In genomic region chr5:11902304-11902703, GRCh38 we compare ENCODE assay signal across 21 cellular contexts. TPM values are rescaled to one million over a fixed set of nuclear protein-coding genes. Genes with fewer than 3 reads are reported as not detected.
DNase-seq lines count a peak whose midpoint lies in the region; ATAC-seq, FAIRE-seq and TF ChIP-seq lines count a peak whose summit lies in the region.
"Had no signal": no experiment of that assay in that cellular context is flagged by ENCODE, and none has a peak within 500 bp of the region (broad histone marks: within the 10 kb centered on the region; RNA-seq: fewer than 3 reads in every experiment).

No MANE protein-coding gene starts in this region.

- H3K4me1 ChIP-seq in DOHH2 (ENCODE audit: control insufficient read depth, low read length) (peaks cover 9% of the 10 kb centered on the region; the same call in 1 of the 2 replicates), H1 (replicated peaks in 1 of 4; ENCODE audit: control insufficient read depth in 3 of 4, insufficient read depth in 4 of 4, low read length in 3 of 4) (peaks cover 0 to 14% (median 8%) of the 10 kb centered on the region in 4 experiments), neuron (ENCODE audit: insufficient read depth, low read length) (peaks cover 18% of the 10 kb centered on the region), upper lobe of right lung (no peaks in the 10 kb centered on the region), ascending aorta (no peaks in the 10 kb centered on the region)
- H3K4me1 ChIP-seq: prostate gland had no signal

- ATAC-seq in upper lobe of right lung (no peak), HG02763 (IDR thresholded peaks at IDR 0.05; ENCODE audit: unreplicated experiment) (no peak)
- ATAC-seq: HCT116; stimulated activated naive B cell treated with anti-CD40 and anti-IgM and Interleukin-4, amounts not matched to agents 10 μg/mL and 1 μg/mL and 100 μg/mL, for 72 hours had no signal

- no peak for TF ChIP-seq POLR2A in H1 (IDR thresholded peaks at IDR 0.05; ENCODE audit: control extremely low read depth in 1 of 2, low read depth in 2 of 2, low read length in 2 of 2)

- no peak overlapping the region for H3K56ac ChIP-seq in H1 (replicated peaks; ENCODE audit: insufficient read length, low read depth, low read length)

- H2BK120ac ChIP-seq in H1 (replicated peaks; ENCODE audit: low read depth, low read length), result no peak overlapping the region

- H4K20me1 ChIP-seq in DOHH2 (ENCODE audit: control insufficient read depth, insufficient read depth, low read depth, low read length) (no peaks in the 10 kb centered on the region), H1 (replicated peaks in 1 of 2; ENCODE audit: control insufficient read depth in 1 of 2, insufficient read depth in 2 of 2, low read length in 2 of 2) (peaks cover 0 to 5% of the 10 kb centered on the region in 2 experiments)

- no peak overlapping the region for H4K8ac ChIP-seq in H1 (ENCODE audit: extremely low read depth, insufficient read depth, low read length)

- no peak overlapping the region for H3K14ac ChIP-seq in H1 (ENCODE audit: insufficient read length)

- H3K79me1 ChIP-seq in H1 (ENCODE audit: low read depth, low read length), result no peaks in the 10 kb centered on the region

- H3K4me3 ChIP-seq in DOHH2 (ENCODE audit: low read length) (peak overlapping the region; percentile 74), SK-N-MC (peak overlapping the region; percentile 86), H1 (ENCODE audit: extremely low read depth in 1 of 4, insufficient read depth in 2 of 4, low read depth in 3 of 4, low read length in 4 of 4) (peak overlapping the region in 2 of 4 experiments; percentile 78 to 87; a peak in 3 of 8 replicates), neuron (ENCODE audit: low read length) (peak overlapping the region; percentile 66), upper lobe of right lung (no peak overlapping the region), ascending aorta (no peak overlapping the region)

- no peak overlapping the region for H3K18ac ChIP-seq in H1 (ENCODE audit: extremely low read depth, low read length)

- peak in 1 of 2 experiments; percentile 3; a peak in 1 of 4 replicates for TF ChIP-seq RAD21 in H1 (IDR thresholded peaks at IDR 0.05 in 1 of 2, conservative IDR thresholded peaks at IDR 0.05 in 1 of 2; ENCODE audit: low read depth in 2 of 2, low read length in 2 of 2)

- DNase-seq in SK-N-MC (ENCODE audit: low read depth, low spot score), result no peak
- no peak for DNase-seq in H1 (ENCODE audit: low read depth in 1 of 2, low spot score in 2 of 2)
- no peak for DNase-seq in upper lobe of right lung
- DNase-seq in NCI-H2107 treated with DMSO at 0.1 percent for 48 hours (lab: John Stamatoyannopoulos, UW; ENCODE audit: unreplicated experiment), result no peak
- no peak for DNase-seq in ascending aorta (ENCODE audit: low spot score in 2 of 2)
- DNase-seq: activated B cell treated with CpG ODN at 0.5 μM for 24 hours; activated naive CD8-positive, alpha-beta T cell treated with anti-CD3 and anti-CD28 coated beads, Interleukin-2, amount 10 ng/mL, durations not matched to agents 7 days and 5 days; DMS79; left ventricle myocardium superior; NCI-H1436 treated with DMSO at 0.1 percent for 48 hours; stimulated activated naive B cell treated with anti-CD40 and anti-IgM and Interleukin-4, amounts not matched to agents 10 μg/mL and 1 μg/mL and 100 μg/mL, for 72 hours; T-helper 1 cell; upper lobe of left lung had no signal

- no peak for TF ChIP-seq EP300 in H1 (IDR thresholded peaks at IDR 0.05; ENCODE audit: borderline replicate concordance in 1 of 2, low read depth in 2 of 2, low read length in 2 of 2)

- H3K79me2 ChIP-seq in DOHH2 (ENCODE audit: control insufficient read depth, low read length) (peaks cover 8% of the 10 kb centered on the region; the same call in 1 of the 2 replicates), H1 (ENCODE audit: control insufficient read depth in 1 of 2, insufficient read depth in 2 of 2, low read length in 2 of 2) (peaks cover 0 to 13% of the 10 kb centered on the region in 2 experiments; a peak in 2 of 4 replicates)

- no peak overlapping the region for H2BK20ac ChIP-seq in H1 (ENCODE audit: low read length)

- no peak overlapping the region for H4K91ac ChIP-seq in H1 (replicated peaks; ENCODE audit: insufficient read length, low read length)

- intact Hi-C loops in upper lobe of right lung (cut with DNase I), result no loop called here
- intact Hi-C loops in ascending aorta (cut with DNase I), result no loop called here

- WGBS in H1 (ENCODE audit: extremely low coverage in 1 of 2, insufficient coverage in 1 of 2, insufficient read length in 1 of 2, insufficient replicate concordance in 2 of 2, low coverage in 1 of 2, low lambda C conversion rate in 2 of 2, missing lambda C conversion rate in 1 of 2), 2 experiments, result 68% methylated on average over 6 of the region's 6 CpGs; no CpG with 5 or more reads in 1 of the 2 experiments

- no peaks in the 10 kb centered on the region for H3K27me3 ChIP-seq in DOHH2 (ENCODE audit: control insufficient read depth, low read length)
- H3K27me3 ChIP-seq in H1 (replicated peaks in 1 of 4; ENCODE audit: control insufficient read depth in 3 of 4, extremely low read depth in 1 of 4, insufficient read depth in 3 of 4, low read length in 3 of 4), result peaks cover 1 to 31% (median 22%) of the 10 kb centered on the region in 4 experiments
- H3K27me3 ChIP-seq in neuron (ENCODE audit: insufficient read depth, low read length), result peaks cover 4% of the 10 kb centered on the region
- peaks cover 31% of the 10 kb centered on the region for H3K27me3 ChIP-seq in upper lobe of right lung
- H3K27me3 ChIP-seq in ascending aorta, result no peaks in the 10 kb centered on the region

- H3K9me3 ChIP-seq in DOHH2 (ENCODE audit: control insufficient read depth, insufficient read depth, low read length) (no peaks in the 10 kb centered on the region), SK-N-MC (ENCODE audit: low read depth, low read length) (no peaks in the 10 kb centered on the region), H1 (ENCODE audit: insufficient read depth in 2 of 2, low read depth in 1 of 2, low read length in 1 of 2) (no peaks in the 10 kb centered on the region), neuron (ENCODE audit: low read length) (no peaks in the 10 kb centered on the region), upper lobe of right lung (no peaks in the 10 kb centered on the region), ascending aorta (no peaks in the 10 kb centered on the region)
- H3K9me3 ChIP-seq: prostate gland had no signal

- CTCF ChIA-PET in H1 (lab: Charles Lee; ENCODE audit: partially characterized antibody), result interaction anchor here (1.2 kb wide), 1 partner anchor 10 kb away, joined by 3 read pairs; no protein-coding TSS in a partner anchor

- no peaks in the 10 kb centered on the region for H3K9me2 ChIP-seq in DOHH2 (replicated peaks; ENCODE audit: control insufficient read depth, low read length)

- H2AFZ ChIP-seq in H1 (ENCODE audit: low read length) (no peak overlapping the region), neuron (ENCODE audit: low read depth, low read length) (no peak overlapping the region)

- POLR2A ChIA-PET in H1 (lab: Charles Lee; ENCODE audit: partially characterized antibody), result no interaction called here

- no peak overlapping the region for H2BK12ac ChIP-seq in H1 (ENCODE audit: low read depth, low read length)

- H3K36me3 ChIP-seq in DOHH2 (ENCODE audit: control insufficient read depth, low read length) (no peaks in the 10 kb centered on the region), SK-N-MC (ENCODE audit: insufficient read depth, low read length) (no peaks in the 10 kb centered on the region; the same call in 1 of the 2 replicates), H1 (ENCODE audit: control insufficient read depth in 2 of 4, insufficient read depth in 4 of 4, low read length in 3 of 4) (no peaks in the 10 kb centered on the region), neuron (ENCODE audit: insufficient read depth, low read length) (no peaks in the 10 kb centered on the region), upper lobe of right lung (no peaks in the 10 kb centered on the region), ascending aorta (no peaks in the 10 kb centered on the region)
- H3K36me3 ChIP-seq: prostate gland, upper lobe of left lung had no signal

- H3K23ac ChIP-seq in H1 (ENCODE audit: insufficient read length), result no peak overlapping the region

- FAIRE-seq in H1 (lab: Jason Lieb, UNC), result peak; percentile 66
- FAIRE-seq: endothelial cell of umbilical vein had no signal

- no peak overlapping the region for H3K4ac ChIP-seq in H1 (replicated peaks; ENCODE audit: insufficient read length, low read depth, low read length)

- TF ChIP-seq CTCF in DOHH2 (IDR thresholded peaks at IDR 0.05; ENCODE audit: low read depth, low read length, poor library complexity, severe bottlenecking), result no peak
- no peak for TF ChIP-seq CTCF in H1 (IDR thresholded peaks at IDR 0.05; ENCODE audit: control extremely low read depth in 1 of 3, insufficient read depth in 1 of 3, low read depth in 1 of 3, low read length in 3 of 3)
- TF ChIP-seq CTCF in upper lobe of right lung (IDR thresholded peaks at IDR 0.05), result no peak
- TF ChIP-seq CTCF in ascending aorta (IDR thresholded peaks at IDR 0.05), result no peak

- peaks cover 10% of the 10 kb centered on the region for H3K23me2 ChIP-seq in H1 (ENCODE audit: low read depth, low read length)

- no peak overlapping the region for H2BK5ac ChIP-seq in H1 (ENCODE audit: low read depth, low read length)

- H3K27ac ChIP-seq in DOHH2 (ENCODE audit: low read depth, low read length) (no peak overlapping the region), SK-N-MC (no peak overlapping the region), H1 (ENCODE audit: low read depth, low read length) (no peak overlapping the region), upper lobe of right lung (no peak overlapping the region), ascending aorta (no peak overlapping the region)
- H3K27ac ChIP-seq: prostate gland, upper lobe of left lung had no signal

- H3F3A ChIP-seq in DOHH2 (ENCODE audit: control insufficient read depth, insufficient read depth), result no peaks in the 10 kb centered on the region

- H3K4me2 ChIP-seq in DOHH2 (ENCODE audit: low read length) (peak overlapping the region; percentile 54), H1 (ENCODE audit: insufficient read depth in 1 of 2, low read depth in 2 of 2, low read length in 2 of 2) (peak overlapping the region; percentile 95 to 97; a peak in 1 of 4 replicates)

- H4K5ac ChIP-seq in H1 (ENCODE audit: insufficient read length, low read depth, low read length), result no peak overlapping the region

- no peak overlapping the region for H3K9ac ChIP-seq in SK-N-MC (ENCODE audit: insufficient read length)
- H3K9ac ChIP-seq in H1 (replicated peaks in 1 of 4; ENCODE audit: extremely low read depth in 1 of 4, low read depth in 3 of 4, low read length in 3 of 4), result no peak overlapping the region

- no peak overlapping the region for H2BK15ac ChIP-seq in H1 (ENCODE audit: low read length)

- no peak overlapping the region for H2AK5ac ChIP-seq in H1 (ENCODE audit: low read depth, low read length)

RNA-seq across cellular contexts. Expression of gene CTNND2, which starts 1.9 kb away (rescaled TPM):
- 13.8 and 14.2 TPM in 2 replicates for total RNA-seq in H1 (2021; fragmentation: NEBNext Ultra II Directional; extraction: Animal tissue kit (Norgen Biotek cat#: 25700))
- 7.4 and 9.8 TPM in 2 replicates for polyA plus RNA-seq in H1 (2011; rRNA removed)
- polyA plus RNA-seq in H1 (2011; cell fraction: cytosol; rRNA removed), result 5.1 TPM
- polyA plus RNA-seq in H1 (2011; cell fraction: nucleus; rRNA removed), result 14.5 TPM
- polyA plus RNA-seq in H1 (2012, experiment 1 of 2), result 7.3 to 9.7 TPM (median 8.4 TPM) in 4 replicates
- 3.4 TPM for polyA plus RNA-seq in H1 (2012, experiment 2 of 2)
- 3.7 TPM for polyA plus RNA-seq in H1 (2013, experiment 1 of 2)
- 3.7 TPM for polyA plus RNA-seq in H1 (2013, experiment 2 of 2)
- 10.9 and 19.7 TPM in 2 replicates for polyA minus RNA-seq in H1 (2011; rRNA and poly(A)+ RNA removed)
- polyA minus RNA-seq in H1 (2011; cell fraction: cytosol; rRNA and poly(A)+ RNA removed), result 11.4 TPM
- polyA minus RNA-seq in H1 (2011; cell fraction: nucleus; rRNA and poly(A)+ RNA removed), result 45.4 TPM
- 6.9 TPM for total RNA-seq in upper lobe of right lung
- 0.11 TPM for total RNA-seq in ascending aorta
- total RNA-seq: A673; activated B cell treated with CpG ODN at 0.5 μM for 24 hours; activated naive CD8-positive, alpha-beta T cell treated with anti-CD3 and anti-CD28 coated beads, Interleukin-2, amount 10 ng/mL, durations not matched to agents 7 days and 5 days; endothelial cell of umbilical vein; fibroblast of villous mesenchyme had no signal
- polyA plus RNA-seq: endothelial cell of umbilical vein had no signal

Comparison
In these comparisons a context has a peak if more than half of its experiments do, and no peak if none do; other contexts are left out.
1. H3K4me3 ChIP-seq: peak in DOHH2 (single experiment), SK-N-MC (single experiment) and neuron (single experiment); none in upper lobe of right lung (single experiment) and ascending aorta (0 of 2).